ENCODE assay signal across 30 cellular contexts in the genomic region with DNA sequence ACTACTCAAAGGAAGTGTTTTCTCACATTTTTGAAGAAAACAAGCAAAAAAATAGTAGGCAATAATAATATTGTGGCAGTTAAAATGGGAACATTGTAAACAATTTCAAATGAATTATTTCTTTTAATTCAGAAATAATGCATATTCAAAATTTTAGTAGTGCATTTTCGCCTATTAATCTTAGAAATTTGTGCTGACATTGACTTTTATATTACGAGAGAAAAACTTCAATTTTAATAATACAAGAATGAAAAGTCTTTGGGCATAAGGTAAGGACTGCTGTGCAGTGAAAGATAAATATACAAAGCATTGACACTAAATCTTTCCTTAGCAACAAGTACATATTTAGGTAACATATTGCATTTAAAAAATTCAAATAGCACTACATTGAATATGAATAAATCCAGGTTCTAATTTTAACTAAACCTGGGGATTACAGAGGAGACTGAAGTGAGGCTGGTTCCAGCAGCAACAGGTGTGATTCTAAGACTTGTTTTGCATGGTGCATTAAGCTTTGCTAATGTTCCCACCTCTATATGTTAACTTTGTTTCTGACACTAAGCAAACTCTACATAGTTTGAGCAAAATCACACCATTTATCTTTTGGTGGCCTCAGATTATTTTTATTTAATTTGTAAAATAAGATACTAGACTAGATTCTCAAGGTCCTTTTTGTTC.
"Had no signal": no experiment of that assay in that cellular context is flagged by ENCODE, and none has a peak within 500 bp of the region (broad histone marks: within the 10 kb centered on the region; RNA-seq: fewer than 3 reads in every experiment).

No MANE protein-coding gene starts in this region.

- H3K27me3 ChIP-seq: colonic mucosa, esophagus muscularis mucosa, foreskin keratinocyte, gastroesophageal sphincter, heart left ventricle, hepatocyte, left lung, neutrophil, right atrium auricular region, sigmoid colon, spleen, tibial nerve, upper lobe of left lung had no signal

- H3K4me1 Mint-ChIP-seq: mesothelial cell of epicardium; naive B cell; stimulated activated memory B cell treated with anti-CD40 and anti-IgM and Interleukin-4, amounts not matched to agents 10 μg/mL and 1 μg/mL and 100 μg/mL, for 72 hours had no signal

- DNase-seq: colonic mucosa; effector CD8-positive, alpha-beta T cell; endodermal cell; foreskin keratinocyte; heart left ventricle; kidney; left lung; mesenchymal stem cell; mucosa of descending colon; naive B cell; sigmoid colon; spleen; stimulated activated CD4-positive, alpha-beta T cell treated with anti-CD3 and anti-CD28 coated beads, Interleukin-4, amount 100 ng/mL, for 4 hours; stimulated activated naive CD8-positive, alpha-beta T cell treated with anti-CD3 and anti-CD28 coated beads, Interleukin-15, Interleukin-2, amounts not matched to agents 100 U/mL and 50 U/mL, for 24 hours; substantia nigra; upper lobe of left lung had no signal

- FAIRE-seq: urothelium cell line had no signal

- H3K4me1 ChIP-seq: colonic mucosa, foreskin keratinocyte, gastroesophageal sphincter, prostate gland, sigmoid colon had no signal

- H3K4me3 Mint-ChIP-seq: dendritic cell treated with granulocyte-macrophage colony-stimulating factor and Interleukin-4, amounts not matched to agents 40 ng/mL and 50 ng/mL, for 4 days; endodermal cell; mesothelial cell of epicardium; naive B cell; natural killer cell treated with Interleukin-12 subunit alpha and Interleukin-12 subunit beta and Interleukin-15 and Interleukin-18, amount 100 ng/mL, for 72 hours; neural crest cell; stimulated activated memory B cell treated with anti-CD40 and anti-IgM and Interleukin-4, amounts not matched to agents 10 μg/mL and 1 μg/mL and 100 μg/mL, for 72 hours had no signal

- H3K27ac ChIP-seq: colonic mucosa, esophagus muscularis mucosa, foreskin keratinocyte, gastroesophageal sphincter, hepatocyte, left lung, neutrophil, prostate gland, right atrium auricular region, sigmoid colon, spleen, thoracic aorta had no signal

- H3K9me3 ChIP-seq: colonic mucosa, esophagus muscularis mucosa, gastroesophageal sphincter, left lung, mucosa of descending colon, neutrophil, prostate gland, sigmoid colon, thoracic aorta, upper lobe of left lung had no signal

- H3K79me2 ChIP-seq: hepatocyte had no signal

- H2AFZ ChIP-seq: hepatocyte had no signal

- H3K36me3 Mint-ChIP-seq: mesothelial cell of epicardium; naive B cell; stimulated activated memory B cell treated with anti-CD40 and anti-IgM and Interleukin-4, amounts not matched to agents 10 μg/mL and 1 μg/mL and 100 μg/mL, for 72 hours had no signal

- H3K4me3 ChIP-seq: colonic mucosa, esophagus muscularis mucosa, gastroesophageal sphincter, hepatocyte, left lung, mucosa of descending colon, prostate gland, right atrium auricular region, sigmoid colon, spleen, thoracic aorta, tibial nerve, upper lobe of left lung had no signal

- H3K4me2 ChIP-seq: hepatocyte had no signal

- H3K9me3 Mint-ChIP-seq: dendritic cell treated with granulocyte-macrophage colony-stimulating factor and Interleukin-4, amounts not matched to agents 40 ng/mL and 50 ng/mL, for 4 days had no signal

- H3K27ac Mint-ChIP-seq: dendritic cell treated with granulocyte-macrophage colony-stimulating factor and Interleukin-4, amounts not matched to agents 40 ng/mL and 50 ng/mL, for 4 days; endodermal cell; mesothelial cell of epicardium; naive B cell; natural killer cell treated with Interleukin-12 subunit alpha and Interleukin-12 subunit beta and Interleukin-15 and Interleukin-18, amount 100 ng/mL, for 72 hours; stimulated activated memory B cell treated with anti-CD40 and anti-IgM and Interleukin-4, amounts not matched to agents 10 μg/mL and 1 μg/mL and 100 μg/mL, for 72 hours had no signal

- ATAC-seq: foreskin keratinocyte; gastroesophageal sphincter; heart left ventricle; left lung; mucosa of descending colon; natural killer cell treated with Interleukin-12 subunit alpha and Interleukin-12 subunit beta and Interleukin-15 and Interleukin-18, amount 100 ng/mL, for 72 hours; stimulated activated memory B cell treated with anti-CD40 and anti-IgM and Interleukin-4, amounts not matched to agents 10 μg/mL and 1 μg/mL and 100 μg/mL, for 72 hours; stimulated activated naive CD8-positive, alpha-beta T cell treated with anti-CD3 and anti-CD28 coated beads, Interleukin-15, Interleukin-2, amounts not matched to agents 100 U/mL and 50 U/mL, for 24 hours had no signal

- H3K36me3 ChIP-seq: colonic mucosa, esophagus muscularis mucosa, gastroesophageal sphincter, heart left ventricle, left lung, neutrophil, prostate gland, right atrium auricular region, sigmoid colon, spleen, thoracic aorta, tibial nerve, upper lobe of left lung had no signal

- H3K27me3 Mint-ChIP-seq: dendritic cell treated with granulocyte-macrophage colony-stimulating factor and Interleukin-4, amounts not matched to agents 40 ng/mL and 50 ng/mL, for 4 days; naive B cell; natural killer cell treated with Interleukin-12 subunit alpha and Interleukin-12 subunit beta and Interleukin-15 and Interleukin-18, amount 100 ng/mL, for 72 hours; stimulated activated memory B cell treated with anti-CD40 and anti-IgM and Interleukin-4, amounts not matched to agents 10 μg/mL and 1 μg/mL and 100 μg/mL, for 72 hours had no signal
